In the genomic region with DNA sequence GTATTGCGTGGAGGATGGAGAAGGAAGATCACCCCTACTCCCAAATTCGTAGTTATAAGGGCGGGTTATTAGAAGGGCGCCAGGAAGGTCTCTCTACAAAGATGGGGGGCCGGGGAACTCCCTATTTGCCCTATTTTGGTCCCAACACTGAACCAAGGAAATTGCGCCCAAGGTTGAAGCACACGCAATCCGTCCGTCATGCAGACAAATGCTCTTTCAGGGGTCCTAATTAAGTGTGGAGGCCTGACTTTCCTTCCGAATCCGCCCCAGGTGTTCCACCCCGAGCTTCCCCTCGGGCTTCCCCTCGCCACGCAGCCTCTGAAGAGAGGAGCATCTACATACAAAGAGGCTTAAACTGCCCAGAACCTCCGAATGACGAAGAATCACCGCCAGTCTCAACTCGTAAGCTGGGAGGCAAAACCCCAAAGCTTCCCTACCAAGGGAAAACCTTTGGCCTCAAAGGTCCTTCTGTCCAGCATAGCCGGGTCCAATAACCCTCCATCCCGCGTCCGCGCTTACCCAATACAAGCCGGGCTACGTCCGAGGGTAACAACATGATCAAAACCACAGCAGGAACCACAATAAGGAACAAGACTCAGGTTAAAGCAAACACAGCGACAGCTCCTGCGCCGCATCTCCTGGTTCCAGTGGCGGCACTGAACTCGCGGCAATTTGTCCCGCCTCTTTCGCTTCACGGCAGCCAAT, we compare ENCODE assay signal across 8 cellular contexts. TPM values are rescaled to one million over a fixed set of nuclear protein-coding genes. Genes with fewer than 3 reads are reported as not detected.
A peak's percentile ranks its signal among the peaks of the same experiment; 100 is the strongest.
DNase-seq lines count a peak whose midpoint lies in the region; ATAC-seq, FAIRE-seq and TF ChIP-seq lines count a peak whose summit lies in the region.

Gene NPAT, minus strand, starts transcription at position 658 of the 705 bp plus-strand sequence. Its CDS starts 102 bp downstream, at position 556.

- peaks cover 58% of the 10 kb centered on the region for H3K4me1 Mint-ChIP-seq in activated T-cell treated with anti-CD3 and anti-CD28 coated beads, Interleukin-2, amount 50 U/mL, for 4 hours (ENCODE audit: low read depth)
- peaks cover 20% of the 10 kb centered on the region for H3K4me1 Mint-ChIP-seq in astrocyte (ENCODE audit: low read depth, unreplicated experiment)

- peak within 1 kb of the TSS; percentile 92 for H3K4me2 ChIP-seq in KMS-11
- peak within 1 kb of the TSS; percentile 95 for H3K4me2 ChIP-seq in astrocyte (ENCODE audit: low read length)

- peaks cover 13% of the 10 kb centered on the region for H3K36me3 Mint-ChIP-seq in activated T-cell treated with anti-CD3 and anti-CD28 coated beads, Interleukin-2, amount 50 U/mL, for 4 hours (ENCODE audit: insufficient read depth)
- peaks cover 3% of the 10 kb centered on the region for H3K36me3 Mint-ChIP-seq in astrocyte (ENCODE audit: low read depth, unreplicated experiment)

- H3K27ac ChIP-seq in KMS-11 (peak within 1 kb of the TSS; percentile 84), astrocyte (ENCODE audit: low read depth, low read length) (peak within 1 kb of the TSS; percentile 98), left lung (peak within 1 kb of the TSS; percentile 98 to 99), stomach (peak within 1 kb of the TSS; percentile 92 to 98 (median 97))

- intact Hi-C loops in left lung (cut with DNase I) (no loop called here), stomach (cut with DNase I; ENCODE audit: low total_unique reads) (no loop called here)

- peak within 1 kb of the TSS; percentile 74 for H3K9ac ChIP-seq in KMS-11
- peak within 1 kb of the TSS; percentile 98 for H3K9ac ChIP-seq in astrocyte (ENCODE audit: low read length)

- H3K4me3 ChIP-seq in KMS-11 (IDR thresholded peaks at IDR 0.05; ENCODE audit: insufficient read depth, low read depth, low read length) = no peak within 1 kb of the TSS
- H3K4me3 ChIP-seq in astrocyte (ENCODE audit: insufficient read depth, low read depth, low read length) = peak within 1 kb of the TSS; percentile 100
- H3K4me3 ChIP-seq in left lung = peak within 1 kb of the TSS; percentile 74 to 80
- H3K4me3 ChIP-seq in stomach = peak within 1 kb of the TSS; percentile 71 to 86 (median 79)

- no peak for DNase-seq in activated T-cell treated with anti-CD3 and anti-CD28 coated beads, Interleukin-2, amount 50 U/mL, for 4 hours
- DNase-seq in activated T-cell treated with anti-CD3 and anti-CD28 coated beads, Interleukin-2, amount 50 U/mL, for 48 hours = no peak
- DNase-seq in astrocyte (ENCODE audit: low read depth) = no peak
- peak in 1 of 2 donors; percentile 77 for DNase-seq in left lung
- peak; percentile 31 for DNase-seq in stomach
- DNase-seq in superior temporal gyrus (ENCODE audit: extremely low spot score) = no peak
- DNase-seq in central memory CD4-positive, alpha-beta T cell = no peak

- H3K9me3 ChIP-seq in astrocyte (ENCODE audit: insufficient read depth, low read depth, low read length) (no peaks in the 10 kb centered on the region), left lung (no peaks in the 10 kb centered on the region), stomach (no peaks in the 10 kb centered on the region)

- H3K4me3 Mint-ChIP-seq in activated T-cell treated with anti-CD3 and anti-CD28 coated beads, Interleukin-2, amount 50 U/mL, for 4 hours = no peak within 1 kb of the TSS
- H3K4me3 Mint-ChIP-seq in astrocyte (ENCODE audit: unreplicated experiment) = no peak within 1 kb of the TSS

- no peaks in the 10 kb centered on the region for H3K9me3 Mint-ChIP-seq in activated T-cell treated with anti-CD3 and anti-CD28 coated beads, Interleukin-2, amount 50 U/mL, for 4 hours
- H3K9me3 Mint-ChIP-seq in astrocyte (ENCODE audit: unreplicated experiment) = no peaks in the 10 kb centered on the region

- H4K20me1 ChIP-seq in KMS-11 (ENCODE audit: insufficient read depth) (no peaks in the 10 kb centered on the region), astrocyte (ENCODE audit: insufficient read depth, low read length) (peaks cover 4% of the 10 kb centered on the region)

- H3K36me3 ChIP-seq in KMS-11 (ENCODE audit: insufficient read depth) = no peaks in the 10 kb centered on the region
- no peaks in the 10 kb centered on the region for H3K36me3 ChIP-seq in astrocyte (ENCODE audit: insufficient read depth, low read length)
- no peaks in the 10 kb centered on the region for H3K36me3 ChIP-seq in left lung
- peaks cover 0 to 2% (median 0%) of the 10 kb centered on the region in 4 donors for H3K36me3 ChIP-seq in stomach

- WGBS in stomach, 5 donors = 0 to 1% (median 0%) methylated on average over 35 to 36 of the region's 36 CpGs

- H2AFZ ChIP-seq in KMS-11 (ENCODE audit: low read depth) = peak within 1 kb of the TSS; percentile 72; the same call in 1 of the 2 replicates
- H2AFZ ChIP-seq in astrocyte (ENCODE audit: low read depth, low read length) = peak within 1 kb of the TSS; percentile 95

- peak in 1 of 2 donors; percentile 1 for ATAC-seq in activated T-cell treated with anti-CD3 and anti-CD28 coated beads, Interleukin-2, amount 50 U/mL, for 4 hours
- ATAC-seq in left lung = no peak

- H3K4me1 ChIP-seq in KMS-11 (ENCODE audit: low read depth, poor library complexity, severe bottlenecking) (peaks cover 32% of the 10 kb centered on the region), astrocyte (ENCODE audit: insufficient read depth, low read length) (peaks cover 16% of the 10 kb centered on the region), left lung (peaks cover 7 to 55% of the 10 kb centered on the region in 2 donors), stomach (peaks cover 21 to 72% (median 53%) of the 10 kb centered on the region in 4 donors)

- H3K27me3 Mint-ChIP-seq in activated T-cell treated with anti-CD3 and anti-CD28 coated beads, Interleukin-2, amount 50 U/mL, for 4 hours (ENCODE audit: low read depth) = no peaks in the 10 kb centered on the region
- H3K27me3 Mint-ChIP-seq in astrocyte (ENCODE audit: low read depth, unreplicated experiment) = no peaks in the 10 kb centered on the region

- FAIRE-seq in astrocyte (lab: Jason Lieb, UNC) = no peak

- peaks cover 72% of the 10 kb centered on the region for H3K79me2 ChIP-seq in KMS-11 (ENCODE audit: insufficient read depth, low read depth)
- H3K79me2 ChIP-seq in astrocyte (ENCODE audit: insufficient read depth, low read length) = peaks cover 87% of the 10 kb centered on the region

- TF ChIP-seq CTCF in KMS-11 (conservative IDR thresholded peaks at IDR 0.05; ENCODE audit: low read depth, low read length) (no peak), astrocyte (IDR thresholded peaks at IDR 0.05; ENCODE audit: insufficient read depth, low read depth, low read length) (no peak), left lung (IDR thresholded peaks at IDR 0.05) (no peak), stomach (IDR thresholded peaks at IDR 0.05) (no peak)

- TF ChIP-seq EP300 in stomach (IDR thresholded peaks at IDR 0.05) = no peak

- peak within 1 kb of the TSS; percentile 95 for H3K27ac Mint-ChIP-seq in astrocyte (ENCODE audit: unreplicated experiment)

- H3K27me3 ChIP-seq in KMS-11 (ENCODE audit: insufficient read depth, low read depth) (no peaks in the 10 kb centered on the region), astrocyte (ENCODE audit: insufficient read depth, low read length) (no peaks in the 10 kb centered on the region), left lung (no peaks in the 10 kb centered on the region), stomach (no peaks in the 10 kb centered on the region)

- peak in 2 of 4 donors; percentile 92 to 93 for TF ChIP-seq POLR2A in stomach (IDR thresholded peaks at IDR 0.05)

RNA-seq across cellular contexts. Expression of gene NPAT, which starts in this region (rescaled TPM):
- 10 to 100 TPM; 23.2 to 24.7 (median 24.4) TPM for total RNA-seq in activated T-cell treated with anti-CD3 and anti-CD28 coated beads, Interleukin-2, amount 50 U/mL, for 4 hours
- 10.3 and 10.4 TPM in 2 replicates for total RNA-seq in astrocyte
- total RNA-seq in left lung = 10 to 100 TPM; 13.6 to 14.2 TPM
- total RNA-seq in stomach = 10 to 100 TPM in 4 of 5 donors, 1 to 10 TPM in 1; 4.6 to 36.6 (median 19.0) TPM
- 1 to 10 TPM; 2.1 to 3.5 (median 2.1) TPM for polyA plus RNA-seq in stomach
